10 cellular contexts compared by ENCODE assay signal in the genomic region with DNA sequence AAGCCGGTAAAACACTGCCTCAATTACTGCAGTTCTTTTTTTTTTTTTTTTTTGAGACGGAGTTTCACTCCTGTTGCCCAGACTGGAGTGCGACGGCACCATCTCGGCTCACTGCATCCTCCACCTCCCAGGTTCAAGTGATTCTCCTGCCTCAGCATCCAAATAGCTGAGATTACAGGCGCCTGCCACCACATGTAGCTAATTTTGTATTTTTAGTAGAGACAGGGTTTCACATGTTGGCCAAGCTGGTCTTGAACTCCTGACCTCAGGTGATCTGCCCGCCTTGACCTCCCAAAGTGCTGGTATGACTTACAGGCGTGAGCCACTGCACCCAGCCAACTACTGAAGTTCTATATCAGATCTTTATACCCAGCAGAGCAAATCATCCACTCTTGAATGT. TPM values are rescaled to one million over a fixed set of nuclear protein-coding genes. Genes with fewer than 3 reads are reported as not detected.
"Had no signal": no experiment of that assay in that cellular context is flagged by ENCODE, and none has a peak within 500 bp of the region (broad histone marks: within the 10 kb centered on the region; RNA-seq: fewer than 3 reads in every experiment).

No MANE protein-coding gene starts in this region.

RNA-seq across cellular contexts. Expression of a gene that starts 30.5 kb away (rescaled TPM):
- total RNA-seq: astrocyte, bronchial epithelial cell, chondrocyte, endothelial cell of umbilical vein had no signal
- polyA plus RNA-seq: fibroblast of lung had no signal

RNA-seq across cellular contexts. Expression of a gene that starts 39.6 kb away (rescaled TPM):
- total RNA-seq: astrocyte, bronchial epithelial cell, chondrocyte, dermis blood vessel endothelial cell, endothelial cell of umbilical vein, esophagus squamous epithelium, fibroblast of lung, fibroblast of villous mesenchyme, gastroesophageal sphincter, glomerular endothelial cell had no signal
- polyA plus RNA-seq: endothelial cell of umbilical vein, fibroblast of lung had no signal
